ENCODE assay signal across 9 cellular contexts in genomic region chr1:32741067-32741416, GRCh38. TPM values are rescaled to one million over a fixed set of nuclear protein-coding genes. Genes with fewer than 3 reads are reported as not detected.
DNase-seq lines count a peak whose midpoint lies in the region; ATAC-seq and TF ChIP-seq lines count a peak whose summit lies in the region.
"Had no signal": no experiment of that assay in that cellular context is flagged by ENCODE, and none has a peak within 500 bp of the region (broad histone marks: within the 10 kb centered on the region; RNA-seq: fewer than 3 reads in every experiment).

No MANE protein-coding gene starts in this region.

- H3K4me3 ChIP-seq in brain microvascular endothelial cell (ENCODE audit: low read depth, low read length) (peak overlapping the region; percentile 48), lower leg skin (ENCODE audit: low read depth, poor library complexity, severe bottlenecking) (peak overlapping the region; percentile 41), tibial artery (peak overlapping the region; percentile 63 to 79)

- TF ChIP-seq CTCF in brain microvascular endothelial cell (IDR thresholded peaks at IDR 0.05; ENCODE audit: low read depth, low read length, missing control alignments) = no peak
- no peak for TF ChIP-seq CTCF in lower leg skin (IDR thresholded peaks at IDR 0.05)
- TF ChIP-seq CTCF in tibial artery (IDR thresholded peaks at IDR 0.05) = no peak

- H3K36me3 ChIP-seq in brain microvascular endothelial cell (replicated peaks) (no peaks in the 10 kb centered on the region), tibial artery (no peaks in the 10 kb centered on the region)

- H3K27me3 Mint-ChIP-seq in activated CD4-positive, alpha-beta T cell treated with anti-CD3 and anti-CD28 coated beads for 36 hours = peaks cover 17% of the 10 kb centered on the region

- POLR2A ChIA-PET in activated CD4-positive, alpha-beta T cell treated with anti-CD3 and anti-CD28 coated beads for 36 hours (lab: Charles Lee) = no interaction called here

- no peaks in the 10 kb centered on the region for H3K9me3 Mint-ChIP-seq in activated CD4-positive, alpha-beta T cell treated with anti-CD3 and anti-CD28 coated beads for 36 hours (ENCODE audit: low read depth)

- no peak overlapping the region for H3K27ac Mint-ChIP-seq in activated CD4-positive, alpha-beta T cell treated with anti-CD3 and anti-CD28 coated beads for 36 hours

- H3K27me3 ChIP-seq in brain microvascular endothelial cell (replicated peaks) (no peaks in the 10 kb centered on the region), tibial artery (no peaks in the 10 kb centered on the region)

- CTCF ChIA-PET in activated CD4-positive, alpha-beta T cell treated with anti-CD3 and anti-CD28 coated beads for 36 hours (lab: Charles Lee) = no interaction called here

- H3K4me1 ChIP-seq in tibial artery = peaks cover 0 to 33% (median 19%) of the 10 kb centered on the region in 4 donors

- WGBS in lower leg skin, 2 donors = 21 to 24% methylated on average over 10 of the region's 10 CpGs

- peak overlapping the region; percentile 52 for H3K4me3 Mint-ChIP-seq in activated CD4-positive, alpha-beta T cell treated with anti-CD3 and anti-CD28 coated beads for 36 hours

- in situ Hi-C loops in brain microvascular endothelial cell (cut with HindIII; ENCODE audit: low pct_ligation_motif_present, low sequenced_read_pairs) = no loop called here

- H3K4me1 Mint-ChIP-seq in activated CD4-positive, alpha-beta T cell treated with anti-CD3 and anti-CD28 coated beads for 36 hours = no peaks in the 10 kb centered on the region

- DNase-seq in activated CD4-positive, alpha-beta T cell treated with anti-CD3 and anti-CD28 coated beads for 36 hours = no peak
- no peak for DNase-seq in activated CD4-positive, alpha-beta T cell treated with anti-CD3 and anti-CD28 coated beads, Interleukin-2, amount 50 U/mL, for 48 hours
- no peak for DNase-seq in brain microvascular endothelial cell
- DNase-seq in lower leg skin (ENCODE audit: low spot score in 2 of 2) = no peak
- no peak for DNase-seq in tibial artery
- DNase-seq in HUDEP-2 (lab: John Stamatoyannopoulos, UW; ENCODE audit: unreplicated experiment in 76 of 76) = no peak
- DNase-seq in stimulated activated CD4-positive, alpha-beta T cell treated with anti-CD3 and anti-CD28 coated beads, Interleukin-4, amount 100 ng/mL, for 1 hour = no peak
- DNase-seq: activated CD4-positive, alpha-beta T cell treated with anti-CD3 and anti-CD28 coated beads, Interleukin-2, amount 50 U/mL, for 4 hours had no signal

- H3K27ac ChIP-seq in brain microvascular endothelial cell (no peak overlapping the region), tibial artery (peak overlapping the region; percentile 63 to 68)

- intact Hi-C loops in activated CD4-positive, alpha-beta T cell treated with anti-CD3 and anti-CD28 coated beads for 36 hours (cut with DNase I, micrococcal nuclease) = no loop called here
- intact Hi-C loops in lower leg skin (cut with DNase I; ENCODE audit: low total_unique reads) (no loop called here), tibial artery (cut with DNase I; ENCODE audit: low total_unique reads) (no loop called here)

- ATAC-seq in activated CD4-positive, alpha-beta T cell treated with anti-CD3 and anti-CD28 coated beads for 36 hours = no peak
- no peak for ATAC-seq in GM18861 (IDR thresholded peaks at IDR 0.05; ENCODE audit: unreplicated experiment)

- no peaks in the 10 kb centered on the region for H3K9me3 ChIP-seq in tibial artery

- TF ChIP-seq POLR2A in lower leg skin (IDR thresholded peaks at IDR 0.05) = no peak

- no peaks in the 10 kb centered on the region for H3K36me3 Mint-ChIP-seq in activated CD4-positive, alpha-beta T cell treated with anti-CD3 and anti-CD28 coated beads for 36 hours (ENCODE audit: low read depth)

RNA-seq across cellular contexts. Expression of gene SYNC, which starts 38.5 kb away (rescaled TPM):
- total RNA-seq in activated CD4-positive, alpha-beta T cell treated with anti-CD3 and anti-CD28 coated beads for 36 hours = not detected
- total RNA-seq in lower leg skin = 10 to 100 TPM in 1 of 4 donors, 1 to 10 TPM in 3; 2.8 to 16.9 (median 5.8) TPM
